ENCODE assay signal across 1 cellular context in the genomic region with DNA sequence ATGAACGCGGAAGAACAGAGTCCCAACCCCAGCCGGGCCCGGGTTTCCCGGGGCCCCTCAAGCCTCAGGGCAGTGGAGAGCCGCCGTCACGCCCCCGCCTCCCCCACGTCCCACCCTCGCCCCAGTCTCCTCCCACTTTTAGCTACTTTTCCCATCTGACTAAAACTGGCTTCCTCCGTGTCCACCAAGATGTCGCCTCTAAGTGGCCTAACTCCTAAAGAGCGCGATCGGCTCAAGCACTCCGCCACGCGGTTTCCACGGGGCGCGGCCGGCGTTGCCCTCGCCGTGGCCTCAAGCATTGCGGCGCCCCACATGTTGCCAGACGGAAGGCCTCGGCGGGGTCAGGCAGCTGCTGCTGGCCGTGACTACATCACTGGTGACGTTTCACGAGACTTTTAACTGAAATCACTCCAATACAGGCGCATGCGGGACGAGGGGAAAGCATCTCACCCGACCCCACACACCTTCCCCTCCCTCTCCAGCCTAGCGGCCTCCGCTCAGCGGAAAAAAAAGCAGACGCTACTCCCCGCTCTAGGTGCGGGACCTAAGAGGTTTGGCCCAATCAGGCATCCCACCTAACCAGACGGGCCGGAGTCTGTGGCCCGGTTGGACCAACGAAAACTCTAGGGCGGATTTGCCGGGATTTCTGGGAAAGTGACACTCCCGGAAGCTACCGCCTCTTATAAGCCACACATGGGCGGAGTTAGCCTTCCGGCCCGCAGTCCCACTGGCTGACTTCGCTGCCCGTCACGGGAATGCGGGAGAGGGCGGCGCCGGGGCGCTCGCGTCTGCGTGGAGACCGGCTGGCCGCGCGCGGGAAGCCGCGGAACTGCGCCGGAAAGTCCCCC.
TF ChIP-seq lines count a peak whose summit lies in the region.

TSS of gene NXT1 (plus strand) at position 785 of the 848 bp plus-strand sequence. CDS start 3,251 bp downstream, outside the sequence.

TF ChIP-seq in K562, 482 proteins besides CTCF, POLR2A, EP300 and RAD21 (continued from another document and continues in another):
- TF ChIP-seq PML (IDR thresholded peaks at IDR 0.05; ENCODE audit: low read length) (peak; percentile 37; the same call in 1 of the 2 replicates), YY1 (IDR thresholded peaks at IDR 0.05; ENCODE audit: borderline replicate concordance in 1 of 3, control insufficient read depth in 1 of 3, extremely low read depth in 1 of 3, insufficient read depth in 3 of 3, insufficient read length in 1 of 3, insufficient replicate concordance in 2 of 3, low read depth in 1 of 3, low read length in 2 of 3) (peak in 1 of 3 experiments; percentile 40), SMC3 (conservative IDR thresholded peaks at IDR 0.05; ENCODE audit: insufficient read depth, low read depth, low read length) (no peak), NFRKB (IDR thresholded peaks at IDR 0.05; ENCODE audit: low read depth) (no peak), PTTG1 (tag; IDR thresholded peaks at IDR 0.05; ENCODE audit: low read depth) (no peak), MYBL2 (IDR thresholded peaks at IDR 0.05; ENCODE audit: low read depth) (no peak), MYBL2 (CRISPR knock-in tag; IDR thresholded peaks at IDR 0.05; ENCODE audit: borderline replicate concordance) (no peak), CREB5 (CRISPR knock-in tag; IDR thresholded peaks at IDR 0.05) (no peak), ZNF354B (CRISPR knock-in tag; IDR thresholded peaks at IDR 0.05) (no peak), SNIP1 (IDR thresholded peaks at IDR 0.05; ENCODE audit: low read depth) (no peak), BRCA1 (IDR thresholded peaks at IDR 0.05) (no peak), BRCA1 (CRISPR knock-in tag; IDR thresholded peaks at IDR 0.05) (no peak), LCOR (CRISPR knock-in tag; IDR thresholded peaks at IDR 0.05) (peak; percentile 71), CREM (IDR thresholded peaks at IDR 0.05; ENCODE audit: low read depth) (peak; percentile 55; the same call in 1 of the 2 replicates), KAT2B (IDR thresholded peaks at IDR 0.05; ENCODE audit: low read depth, low read length) (no peak), POLR2H (tag; IDR thresholded peaks at IDR 0.05; ENCODE audit: low read depth) (no peak; the same call in none of the 2 replicates), NEUROD1 (IDR thresholded peaks at IDR 0.05; ENCODE audit: borderline replicate concordance, low read depth, low read length, partially characterized antibody) (no peak), ZC3H4 (CRISPR knock-in tag; IDR thresholded peaks at IDR 0.05; ENCODE audit: borderline replicate concordance) (no peak), GABPB1 (CRISPR knock-in tag; IDR thresholded peaks at IDR 0.05) (peak; percentile 95), HDGF (IDR thresholded peaks at IDR 0.05) (no peak), SMAD1 (IDR thresholded peaks at IDR 0.05; ENCODE audit: low read depth, low read length, partially characterized antibody) (peak; percentile 25), E2F1 (CRISPR knock-in tag; IDR thresholded peaks at IDR 0.05) (no peak; the same call in none of the 2 replicates), ZNF184 (CRISPR knock-in tag; IDR thresholded peaks at IDR 0.05) (no peak), CHD4 (IDR thresholded peaks at IDR 0.05; ENCODE audit: insufficient read depth, insufficient replicate concordance, low read depth, low read length, poor library complexity, severe bottlenecking) (no peak), RBM39 (optimal IDR thresholded peaks at IDR 0.05; ENCODE audit: low read depth, low read length) (no peak), ZNF318 (IDR thresholded peaks at IDR 0.05; ENCODE audit: borderline replicate concordance in 1 of 2, low read depth in 1 of 2) (no peak), TSHZ1 (CRISPR knock-in tag; IDR thresholded peaks at IDR 0.05) (no peak), BDP1 (IDR thresholded peaks at IDR 0.05; ENCODE audit: insufficient read depth, insufficient read length) (no peak), DNMT1 (IDR thresholded peaks at IDR 0.05) (no peak), NFE2 (IDR thresholded peaks at IDR 0.05; ENCODE audit: low read depth) (no peak), PTRF (tag; IDR thresholded peaks at IDR 0.05) (no peak), ZNF384 (IDR thresholded peaks at IDR 0.05; ENCODE audit: low read depth, low read length) (peak; percentile 77), FOXJ3 (CRISPR knock-in tag; IDR thresholded peaks at IDR 0.05) (no peak), FOS (IDR thresholded peaks at IDR 0.05; ENCODE audit: extremely low read depth, insufficient read length) (peak; percentile 68), ZBTB34 (CRISPR knock-in tag; IDR thresholded peaks at IDR 0.05) (no peak), ZNF766 (CRISPR knock-in tag; conservative IDR thresholded peaks at IDR 0.05) (peak; percentile 33; the same call in 1 of the 2 replicates), BRD9 (IDR thresholded peaks at IDR 0.05; ENCODE audit: low read depth, partially characterized antibody) (no peak), GTF2E2 (tag; IDR thresholded peaks at IDR 0.05) (0 out of 2 replicates have a peak, but pooled peaks have one; percentile 53)
- TF ChIP-seq, protein P1, sequence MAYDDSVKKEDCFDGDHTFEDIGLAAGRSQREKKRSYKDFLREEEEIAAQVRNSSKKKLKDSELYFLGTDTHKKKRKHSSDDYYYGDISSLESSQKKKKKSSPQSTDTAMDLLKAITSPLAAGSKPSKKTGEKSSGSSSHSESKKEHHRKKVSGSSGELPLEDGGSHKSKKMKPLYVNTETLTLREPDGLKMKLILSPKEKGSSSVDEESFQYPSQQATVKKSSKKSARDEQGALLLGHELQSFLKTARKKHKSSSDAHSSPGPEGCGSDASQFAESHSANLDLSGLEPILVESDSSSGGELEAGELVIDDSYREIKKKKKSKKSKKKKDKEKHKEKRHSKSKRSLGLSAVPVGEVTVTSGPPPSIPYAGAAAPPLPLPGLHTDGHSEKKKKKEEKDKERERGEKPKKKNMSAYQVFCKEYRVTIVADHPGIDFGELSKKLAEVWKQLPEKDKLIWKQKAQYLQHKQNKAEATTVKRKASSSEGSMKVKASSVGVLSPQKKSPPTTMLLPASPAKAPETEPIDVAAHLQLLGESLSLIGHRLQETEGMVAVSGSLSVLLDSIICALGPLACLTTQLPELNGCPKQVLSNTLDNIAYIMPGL (CRISPR knock-in tag; IDR thresholded peaks at IDR 0.05): peak; percentile 63; the same call in 1 of the 2 replicates
- TF ChIP-seq, protein P2, sequence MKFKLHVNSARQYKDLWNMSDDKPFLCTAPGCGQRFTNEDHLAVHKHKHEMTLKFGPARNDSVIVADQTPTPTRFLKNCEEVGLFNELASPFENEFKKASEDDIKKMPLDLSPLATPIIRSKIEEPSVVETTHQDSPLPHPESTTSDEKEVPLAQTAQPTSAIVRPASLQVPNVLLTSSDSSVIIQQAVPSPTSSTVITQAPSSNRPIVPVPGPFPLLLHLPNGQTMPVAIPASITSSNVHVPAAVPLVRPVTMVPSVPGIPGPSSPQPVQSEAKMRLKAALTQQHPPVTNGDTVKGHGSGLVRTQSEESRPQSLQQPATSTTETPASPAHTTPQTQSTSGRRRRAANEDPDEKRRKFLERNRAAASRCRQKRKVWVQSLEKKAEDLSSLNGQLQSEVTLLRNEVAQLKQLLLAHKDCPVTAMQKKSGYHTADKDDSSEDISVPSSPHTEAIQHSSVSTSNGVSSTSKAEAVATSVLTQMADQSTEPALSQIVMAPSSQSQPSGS (CRISPR knock-in tag; IDR thresholded peaks at IDR 0.05): no peak
